2 cellular contexts compared by ENCODE assay signal in the genomic region with DNA sequence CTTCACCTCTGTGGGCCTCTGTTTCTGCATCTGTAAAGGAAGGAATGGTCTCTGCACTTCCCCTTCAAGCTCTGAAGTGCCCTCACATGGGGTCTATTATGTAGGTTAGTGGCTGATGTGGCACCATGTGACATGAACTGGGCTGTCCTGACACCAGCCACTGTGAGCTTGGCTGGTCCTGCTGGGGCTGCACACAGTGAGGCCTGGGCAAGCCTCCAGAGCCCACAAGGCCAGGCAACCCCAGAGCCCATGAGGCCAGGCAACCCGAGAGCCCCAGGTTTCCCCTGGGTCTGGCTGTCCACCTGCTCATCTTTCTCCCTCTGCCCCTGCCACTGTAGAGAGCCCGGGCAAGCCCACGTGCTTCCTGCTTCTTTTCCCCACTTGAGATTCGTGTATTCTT.
TF ChIP-seq lines count a peak whose summit lies in the region.

No MANE protein-coding gene starts in this region.

TF ChIP-seq in SK-N-SH treated with all-trans-retinoic acid at 6 μM for 48 hours, 23 proteins besides CTCF, POLR2A, EP300 and RAD21 (continued from another document):
- TF ChIP-seq TSHZ2 (CRISPR knock-in tag; IDR thresholded peaks at IDR 0.05): no peak
- no peak for TF ChIP-seq TCF4 (CRISPR knock-in tag; IDR thresholded peaks at IDR 0.05; ENCODE audit: borderline replicate concordance)
- TF ChIP-seq CSDC2 (CRISPR knock-in tag; IDR thresholded peaks at IDR 0.05): no peak
- no peak for TF ChIP-seq CSRNP3 (CRISPR knock-in tag; IDR thresholded peaks at IDR 0.05)
- no peak for TF ChIP-seq ESRRG (CRISPR knock-in tag; IDR thresholded peaks at IDR 0.05)
- TF ChIP-seq TOX (CRISPR knock-in tag; IDR thresholded peaks at IDR 0.05; ENCODE audit: borderline replicate concordance): no peak
- no peak for TF ChIP-seq PPARA (CRISPR knock-in tag; IDR thresholded peaks at IDR 0.05; ENCODE audit: borderline replicate concordance)
- TF ChIP-seq PATZ1 (CRISPR knock-in tag; IDR thresholded peaks at IDR 0.05; ENCODE audit: borderline replicate concordance): no peak

TF ChIP-seq in SK-N-SH, 30 proteins besides CTCF, POLR2A, EP300 and RAD21 (continued from another document):
- TF ChIP-seq NRF1 (IDR thresholded peaks at IDR 0.05; ENCODE audit: low read depth, low read length): no peak
